In genomic region chr19:9827325-9828238, GRCh38 we compare ENCODE assay signal across 8 cellular contexts. TPM values are rescaled to one million over a fixed set of nuclear protein-coding genes. Genes with fewer than 3 reads are reported as not detected.
DNase-seq lines count a peak whose midpoint lies in the region; ATAC-seq and TF ChIP-seq lines count a peak whose summit lies in the region.

Gene UBL5, plus strand, starts transcription at chr19:9827918. Its CDS starts 420 bp downstream, at chr19:9828338.

- H3K9me3 Mint-ChIP-seq in activated naive CD4-positive, alpha-beta T cell treated with anti-CD3 and anti-CD28 coated beads, Interleukin-2, amount 10 ng/mL, durations not matched to agents 7 days and 5 days: no peaks in the 10 kb centered on the region

- peaks cover 30% of the 10 kb centered on the region for H3K36me3 Mint-ChIP-seq in activated naive CD4-positive, alpha-beta T cell treated with anti-CD3 and anti-CD28 coated beads, Interleukin-2, amount 10 ng/mL, durations not matched to agents 7 days and 5 days

- H3K4me1 Mint-ChIP-seq in activated naive CD4-positive, alpha-beta T cell treated with anti-CD3 and anti-CD28 coated beads, Interleukin-2, amount 10 ng/mL, durations not matched to agents 7 days and 5 days: peaks cover 37% of the 10 kb centered on the region

- peak within 1 kb of the TSS; percentile 99 for H3K27ac Mint-ChIP-seq in activated naive CD4-positive, alpha-beta T cell treated with anti-CD3 and anti-CD28 coated beads, Interleukin-2, amount 10 ng/mL, durations not matched to agents 7 days and 5 days

- H3K4me1 ChIP-seq in gastroesophageal sphincter: peaks cover 0 to 46% (median 19%) of the 10 kb centered on the region in 3 donors
- H3K4me1 ChIP-seq in neutrophil (ENCODE audit: control insufficient read depth in 1 of 2, insufficient read depth in 1 of 2, low read depth in 1 of 2, low read length in 1 of 2): peaks cover 20 to 23% of the 10 kb centered on the region in 2 experiments

- DNase-seq in GM04504 (ENCODE audit: low read depth) (peak; percentile 60), NCI-H1048 (lab: John Stamatoyannopoulos, UW) (peak; percentile 79), SK-N-MC (ENCODE audit: low read depth, low spot score) (peak; percentile 47)
- peak; percentile 94 for DNase-seq in activated naive CD4-positive, alpha-beta T cell treated with anti-CD3 and anti-CD28 coated beads, Interleukin-2, amount 10 ng/mL, durations not matched to agents 7 days and 5 days

- peak within 1 kb of the TSS; percentile 98 for H3K9ac ChIP-seq in SK-N-MC (ENCODE audit: insufficient read length)

- ATAC-seq in HG02571 (IDR thresholded peaks at IDR 0.05; ENCODE audit: unreplicated experiment) (peak; percentile 83), gastroesophageal sphincter (peak; percentile 93)

- peak within 1 kb of the TSS; percentile 96 for H3K4me3 ChIP-seq in SK-N-MC
- peak within 1 kb of the TSS; percentile 94 to 96 for H3K4me3 ChIP-seq in gastroesophageal sphincter
- peak within 1 kb of the TSS; percentile 71 to 90 for H3K4me3 ChIP-seq in neutrophil (ENCODE audit: low read depth in 1 of 2, low read length in 1 of 2)

- TF ChIP-seq CTCF in gastroesophageal sphincter (IDR thresholded peaks at IDR 0.05) (no peak), neutrophil (IDR thresholded peaks at IDR 0.05) (peak; percentile 24), subcutaneous adipose tissue (IDR thresholded peaks at IDR 0.05; ENCODE audit: low read depth) (no peak)

- TF ChIP-seq POLR2A in gastroesophageal sphincter (IDR thresholded peaks at IDR 0.05): peak; percentile 62 to 75

- H3K4me3 Mint-ChIP-seq in activated naive CD4-positive, alpha-beta T cell treated with anti-CD3 and anti-CD28 coated beads, Interleukin-2, amount 10 ng/mL, durations not matched to agents 7 days and 5 days: peak within 1 kb of the TSS; percentile 100

- H3K36me3 ChIP-seq in SK-N-MC (ENCODE audit: insufficient read depth, low read length) (peaks cover 13% of the 10 kb centered on the region), gastroesophageal sphincter (peaks cover 0 to 36% of the 10 kb centered on the region in 2 donors), neutrophil (peaks cover 24% of the 10 kb centered on the region)

- CTCF ChIA-PET in activated naive CD4-positive, alpha-beta T cell treated with anti-CD3 and anti-CD28 coated beads, Interleukin-2, amount 10 ng/mL, durations not matched to agents 7 days and 5 days (lab: Charles Lee): no interaction called here

- no CpG with 5 or more reads among the region's 61 CpGs for WGBS in gastroesophageal sphincter (ENCODE audit: low coverage in 1 of 2), 2 donors

- H3K27me3 Mint-ChIP-seq in activated naive CD4-positive, alpha-beta T cell treated with anti-CD3 and anti-CD28 coated beads, Interleukin-2, amount 10 ng/mL, durations not matched to agents 7 days and 5 days: no peaks in the 10 kb centered on the region

- no peak for TF ChIP-seq EP300 in gastroesophageal sphincter (IDR thresholded peaks at IDR 0.05)

- H3K27ac ChIP-seq in SK-N-MC: 0 out of 2 replicates have a peak within 1 kb of the TSS, but pooled peaks have one; percentile 16
- peak within 1 kb of the TSS; percentile 69 to 88 (median 86) for H3K27ac ChIP-seq in gastroesophageal sphincter
- H3K27ac ChIP-seq in neutrophil: peak within 1 kb of the TSS; percentile 82

- H3K27me3 ChIP-seq in gastroesophageal sphincter: no peaks in the 10 kb centered on the region
- no peaks in the 10 kb centered on the region for H3K27me3 ChIP-seq in neutrophil

- H3K9me3 ChIP-seq in SK-N-MC (ENCODE audit: low read depth, low read length): no peaks in the 10 kb centered on the region
- H3K9me3 ChIP-seq in gastroesophageal sphincter: no peaks in the 10 kb centered on the region
- no peaks in the 10 kb centered on the region for H3K9me3 ChIP-seq in neutrophil

RNA-seq across cellular contexts. Expression of gene UBL5, which starts in this region (rescaled TPM):
- total RNA-seq in gastroesophageal sphincter (100 to 1,000 TPM; 420 to 701 (median 653) TPM), subcutaneous adipose tissue (100 to 1,000 TPM; 403 to 678 (median 492) TPM)

Comparison
In these comparisons a context has a peak if more than half of its experiments do, and no peak if none do; other contexts are left out.
1. Peak in every context shown above with its lines: DNase-seq, ATAC-seq, H3K4me3 ChIP-seq and H3K27ac ChIP-seq.
2. H3K27ac ChIP-seq: peak in every context shown above with its lines; median percentile 86 in gastroesophageal sphincter; 82 in neutrophil; 16 in SK-N-MC.